ENCODE assay signal across 10 cellular contexts in genomic region chr12:110546339-110546738, GRCh38. TPM values are rescaled to one million over a fixed set of nuclear protein-coding genes. Genes with fewer than 3 reads are reported as not detected.
A peak's percentile ranks its signal among the peaks of the same experiment; 100 is the strongest.
DNase-seq lines count a peak whose midpoint lies in the region; ATAC-seq and TF ChIP-seq lines count a peak whose summit lies in the region.
"Had no signal": no experiment of that assay in that cellular context is flagged by ENCODE, and none has a peak within 500 bp of the region (broad histone marks: within the 10 kb centered on the region; RNA-seq: fewer than 3 reads in every experiment).

No MANE protein-coding gene starts in this region.

- H3K27ac Mint-ChIP-seq in GM23338 = no peak overlapping the region

- H4K20me1 ChIP-seq in GM23338 (replicated peaks; ENCODE audit: insufficient read depth) (peaks cover 5% of the 10 kb centered on the region), PC-3 (ENCODE audit: low read length) (peaks cover 14% of the 10 kb centered on the region)

- peaks cover 16% of the 10 kb centered on the region; the same call in 2 of the 3 replicates for H3K36me3 Mint-ChIP-seq in GM23338 (ENCODE audit: low read depth)

- no peak overlapping the region for H3K4me3 ChIP-seq in GM23338
- H3K4me3 ChIP-seq in PC-3 (ENCODE audit: low read length) = peak overlapping the region; percentile 32; the same call in 1 of the 2 replicates
- H3K4me3 ChIP-seq in skin epidermis = no peak overlapping the region

- H3F3A ChIP-seq in GM23338 (replicated peaks; ENCODE audit: low read depth) = no peaks in the 10 kb centered on the region
- H3F3A ChIP-seq in PC-3 (ENCODE audit: low read length, unreplicated experiment) = peaks cover 21% of the 10 kb centered on the region

- H3K27me3 ChIP-seq in GM23338 (ENCODE audit: insufficient read depth) = no peaks in the 10 kb centered on the region
- no peaks in the 10 kb centered on the region for H3K27me3 ChIP-seq in PC-3 (ENCODE audit: low read length)

- H2AFZ ChIP-seq in GM23338 (no peak overlapping the region), PC-3 (ENCODE audit: low read length) (no peak overlapping the region)

- H3K4me3 Mint-ChIP-seq in GM23338 = no peak overlapping the region

- H3K27ac ChIP-seq in GM23338 (ENCODE audit: low read depth) = peak overlapping the region; percentile 63; the same call in 1 of the 2 replicates
- H3K27ac ChIP-seq in PC-3 (ENCODE audit: low read length) = peak overlapping the region; percentile 92
- peak overlapping the region in 11 of 21 experiments; percentile 9 to 79 (median 59) for H3K27ac ChIP-seq in skin epidermis

- ATAC-seq in GM23338 (no peak), PC-3 (peak; percentile 76)

- no peak overlapping the region for H3K4me2 ChIP-seq in GM23338
- H3K4me2 ChIP-seq in PC-3 (ENCODE audit: low read length) = peak overlapping the region; percentile 75

- POLR2A ChIA-PET in PC-3 (lab: Charles Lee; ENCODE audit: unreplicated experiment) = no interaction called here

- H3K9me2 ChIP-seq in GM23338 (ENCODE audit: insufficient read depth) = no peaks in the 10 kb centered on the region
- H3K9me2 ChIP-seq in PC-3 (replicated peaks; ENCODE audit: low read length) = no peaks in the 10 kb centered on the region

- intact Hi-C loops in PC-3 (cut with micrococcal nuclease) = loop anchor here (1.0 to 2.0 kb wide), 4 partner anchors 13 to 152 kb away; partner anchors contain the start of genes FAM216A and GPN3

- DNase-seq in GM23338 (ENCODE audit: low spot score) = no peak
- DNase-seq in PC-3 = peak; percentile 97
- DNase-seq in fibroblast of peridontal ligament (ENCODE audit: extremely low read depth) = peak; percentile 92
- no peak for DNase-seq in GM19240 (ENCODE audit: insufficient read length, low spot score)
- no peak for DNase-seq in GF-D8 (lab: John Stamatoyannopoulos, UW)
- no peak for DNase-seq in NCI-H2029 (lab: John Stamatoyannopoulos, UW)
- DNase-seq: islet precursor cell, NCI-H1105, T-helper 9 cell had no signal

- H3K27me3 Mint-ChIP-seq in GM23338 (ENCODE audit: insufficient read depth, low read depth, poor library complexity) = peaks cover 3% of the 10 kb centered on the region

- H3K4me1 ChIP-seq in GM23338 (ENCODE audit: insufficient read depth) (peaks cover 7% of the 10 kb centered on the region), PC-3 (ENCODE audit: insufficient read depth, low read length) (peaks cover 27% of the 10 kb centered on the region)

- peaks cover 5% of the 10 kb centered on the region; the same call in 2 of the 3 replicates for H3K4me1 Mint-ChIP-seq in GM23338

- H3K9me3 Mint-ChIP-seq in GM23338 = no peaks in the 10 kb centered on the region

- BruUV-seq in PC-3 (replicated peaks; lab: Mats Ljungman, UMichigan) = no TSS peak

- CTCF ChIA-PET in PC-3 (lab: Charles Lee) = interaction anchor here (0.6 to 0.9 kb wide), 2 partner anchors 33 to 491 kb away, joined by 3 to 13 read pairs; no protein-coding TSS in a partner anchor

- H3K79me2 ChIP-seq in GM23338 (replicated peaks; ENCODE audit: insufficient read depth) = peaks cover 11% of the 10 kb centered on the region
- H3K79me2 ChIP-seq in PC-3 (ENCODE audit: low read length) = peaks cover 69% of the 10 kb centered on the region

- H3K36me3 ChIP-seq in GM23338 (ENCODE audit: insufficient read depth) = no peaks in the 10 kb centered on the region
- H3K36me3 ChIP-seq in PC-3 (ENCODE audit: low read depth, low read length) = peaks cover 39% of the 10 kb centered on the region

- H3K9me3 ChIP-seq in PC-3 (ENCODE audit: low read length) = no peaks in the 10 kb centered on the region

- peak overlapping the region; percentile 55 for H3K9ac ChIP-seq in PC-3 (ENCODE audit: low read length)

- TF ChIP-seq CTCF in GM23338 (conservative IDR thresholded peaks at IDR 0.05; ENCODE audit: low read depth in 2 of 2) = no peak
- TF ChIP-seq CTCF in PC-3 (conservative IDR thresholded peaks at IDR 0.05; ENCODE audit: low read depth, low read length) = no peak

TF ChIP-seq in GM23338, 12 proteins besides CTCF, POLR2A, EP300 and RAD21 (continues in another document):
- TF ChIP-seq ZNF462 (CRISPR knock-in tag; IDR thresholded peaks at IDR 0.05) = no peak
- no peak for TF ChIP-seq ZNF114 (CRISPR knock-in tag; IDR thresholded peaks at IDR 0.05)
- TF ChIP-seq EZH2phosphoT487 (IDR thresholded peaks at IDR 0.05; ENCODE audit: unreplicated experiment) = no peak
- TF ChIP-seq EZH2 (IDR thresholded peaks at IDR 0.05; ENCODE audit: low read depth, unreplicated experiment) = no peak

RNA-seq across cellular contexts. Expression of gene PPTC7, which starts 36.8 kb away (rescaled TPM):
- total RNA-seq in GM23338 (2014; rRNA removed; shearing (Covaris generic)) = 17.5 and 22.3 TPM in 2 replicates
- polyA plus RNA-seq in GM23338 (2016; fragmentation: Nextera tagmentation; extraction: Ambion mirVana) = 5.2 and 7.5 TPM in 2 replicates
- 9.0 and 16.0 TPM in 2 replicates for total RNA-seq in PC-3 (2014; rRNA removed)

RNA-seq across cellular contexts. Expression of gene RAD9B, which starts 44.2 kb away (rescaled TPM):
- total RNA-seq in GM23338 (2014; rRNA removed; shearing (Covaris generic)) = not detected in 2 replicates
- polyA plus RNA-seq in GM23338 (2016; fragmentation: Nextera tagmentation; extraction: Ambion mirVana) = not detected in 2 replicates
- total RNA-seq in PC-3 (2014; rRNA removed) = 0.40 and 0.52 TPM in 2 replicates

RNA-seq across cellular contexts. Expression of gene VPS29, which starts 44.4 kb away (rescaled TPM):
- 39.1 and 82.1 TPM in 2 replicates for total RNA-seq in GM23338 (2014; rRNA removed; shearing (Covaris generic))
- polyA plus RNA-seq in GM23338 (2016; fragmentation: Nextera tagmentation; extraction: Ambion mirVana) = 103 and 115 TPM in 2 replicates
- 96.5 and 114 TPM in 2 replicates for total RNA-seq in PC-3 (2014; rRNA removed)

Comparison
In these comparisons a context has a peak if more than half of its experiments do, and no peak if none do; other contexts are left out.
1. DNase-seq: peak in PC-3 (single experiment) and fibroblast of peridontal ligament (single experiment); none in GM23338 (single experiment), GM19240 (single experiment), GF-D8 (single experiment) and NCI-H2029 (single experiment).
2. Peak in every context shown above with its lines, with median percentiles within 50 percentile points of each other: H3K27ac ChIP-seq.